Comparison of ENCODE assay signal across 14 cellular contexts in genomic region chr3:52524752-52525661, GRCh38. TPM values are rescaled to one million over a fixed set of nuclear protein-coding genes. Genes with fewer than 3 reads are reported as not detected.
DNase-seq lines count a peak whose midpoint lies in the region; ATAC-seq and TF ChIP-seq lines count a peak whose summit lies in the region.
"Had no signal": no experiment of that assay in that cellular context is flagged by ENCODE, and none has a peak within 500 bp of the region (broad histone marks: within the 10 kb centered on the region; RNA-seq: fewer than 3 reads in every experiment).

No MANE protein-coding gene starts in this region.

- H3K4me2 ChIP-seq in osteoblast (ENCODE audit: insufficient read depth, low read length): no peak overlapping the region

- H3K27ac ChIP-seq in RWPE1 (peak overlapping the region; percentile 60), foreskin keratinocyte (no peak overlapping the region), osteoblast (ENCODE audit: low read depth, low read length) (no peak overlapping the region)
- H3K27ac ChIP-seq: WERI-Rb-1 had no signal

- no peaks in the 10 kb centered on the region for H3K4me1 Mint-ChIP-seq in activated CD8-positive, alpha-beta memory T cell treated with anti-CD3 and anti-CD28 coated beads, Interleukin-2, amount 10 ng/mL, durations not matched to agents 7 days and 5 days

- no peaks in the 10 kb centered on the region for H3K9me3 ChIP-seq in BE2C
- no peaks in the 10 kb centered on the region for H3K9me3 ChIP-seq in osteoblast (ENCODE audit: low read depth, low read length)

- H3K4me1 ChIP-seq in BE2C (peaks cover 25% of the 10 kb centered on the region), foreskin keratinocyte (peaks cover 2% of the 10 kb centered on the region), osteoblast (ENCODE audit: insufficient read depth, low read length) (peaks cover 6% of the 10 kb centered on the region)

- H3K27me3 ChIP-seq in BE2C (no peaks in the 10 kb centered on the region), foreskin keratinocyte (no peaks in the 10 kb centered on the region), osteoblast (ENCODE audit: insufficient read depth, low read length) (no peaks in the 10 kb centered on the region)

- POLR2A ChIA-PET in RWPE1 (lab: Yijun Ruan, JAX; ENCODE audit: low non-redundant PET): no interaction called here

- peaks cover 36% of the 10 kb centered on the region for H3K36me3 ChIP-seq in BE2C
- peaks cover 49% of the 10 kb centered on the region for H3K36me3 ChIP-seq in osteoblast (ENCODE audit: insufficient read depth, low read length)

- H3K4me3 ChIP-seq in BE2C (ENCODE audit: low read depth, low read length) (no peak overlapping the region), osteoblast (ENCODE audit: insufficient read depth, low read length) (no peak overlapping the region)

- DNase-seq in BE2C: peak; percentile 59
- no peak for DNase-seq in RWPE1 (ENCODE audit: low spot score)
- DNase-seq in foreskin keratinocyte: peak in 1 of 2 donors; percentile 40
- DNase-seq in osteoblast (ENCODE audit: insufficient read length, low spot score, missing footprints): peak; percentile 87
- no peak for DNase-seq in AG20443 (ENCODE audit: low spot score)
- no peak for DNase-seq in GDM1 (lab: John Stamatoyannopoulos, UW)
- no peak for DNase-seq in activated CD8-positive, alpha-beta memory T cell treated with anti-CD3 and anti-CD28 coated beads, Interleukin-2, amount 10 ng/mL, durations not matched to agents 7 days and 5 days
- DNase-seq: AML-193, NCI-H2081, RPMI8226, WERI-Rb-1 had no signal

- no peaks in the 10 kb centered on the region for H3K27me3 Mint-ChIP-seq in activated CD8-positive, alpha-beta memory T cell treated with anti-CD3 and anti-CD28 coated beads, Interleukin-2, amount 10 ng/mL, durations not matched to agents 7 days and 5 days

- peaks cover 19% of the 10 kb centered on the region for H4K20me1 ChIP-seq in osteoblast (ENCODE audit: insufficient read depth, low read length)

- ATAC-seq in foreskin keratinocyte (peak; percentile 73), GM19351 (IDR thresholded peaks at IDR 0.05; ENCODE audit: unreplicated experiment) (no peak)
- ATAC-seq in activated CD8-positive, alpha-beta memory T cell treated with anti-CD3 and anti-CD28 coated beads, Interleukin-2, amount 10 ng/mL, durations not matched to agents 7 days and 5 days: no peak

- TF ChIP-seq CTCF in BE2C (IDR thresholded peaks at IDR 0.05; ENCODE audit: low read depth, low read length) (no peak), RWPE1 (conservative IDR thresholded peaks at IDR 0.05; ENCODE audit: low read depth) (no peak), foreskin keratinocyte (conservative IDR thresholded peaks at IDR 0.05) (no peak), osteoblast (IDR thresholded peaks at IDR 0.05; ENCODE audit: extremely low read depth, low read depth, low read length) (no peak)

- H3K36me3 Mint-ChIP-seq in activated CD8-positive, alpha-beta memory T cell treated with anti-CD3 and anti-CD28 coated beads, Interleukin-2, amount 10 ng/mL, durations not matched to agents 7 days and 5 days: peaks cover 6% of the 10 kb centered on the region

- no peak overlapping the region for H3K4me3 Mint-ChIP-seq in activated CD8-positive, alpha-beta memory T cell treated with anti-CD3 and anti-CD28 coated beads, Interleukin-2, amount 10 ng/mL, durations not matched to agents 7 days and 5 days
- H3K4me3 Mint-ChIP-seq: activated T-helper 1 cell treated with anti-CD3 and anti-CD28 coated beads, Interleukin-12 subunit alpha, Interleukin-12 subunit beta, Interleukin-2, Interleukin-4 antibody, amounts not matched to agents 30 ng/mL and 10 ng/mL and 1 ng/mL, durations not matched to agents 14 hours and 24 hours and 36 hours; nephron had no signal

- CTCF ChIA-PET in RWPE1 (lab: Yijun Ruan, JAX): no interaction called here
- CTCF ChIA-PET in activated CD8-positive, alpha-beta memory T cell treated with anti-CD3 and anti-CD28 coated beads, Interleukin-2, amount 10 ng/mL, durations not matched to agents 7 days and 5 days (lab: Charles Lee): no interaction called here

- H3K79me2 ChIP-seq in osteoblast (ENCODE audit: insufficient read depth, low read length): peaks cover 12% of the 10 kb centered on the region

- H3K9me3 Mint-ChIP-seq in activated CD8-positive, alpha-beta memory T cell treated with anti-CD3 and anti-CD28 coated beads, Interleukin-2, amount 10 ng/mL, durations not matched to agents 7 days and 5 days (ENCODE audit: low read depth): no peaks in the 10 kb centered on the region
- H3K9me3 Mint-ChIP-seq: activated T-helper 1 cell treated with anti-CD3 and anti-CD28 coated beads, Interleukin-12 subunit alpha, Interleukin-12 subunit beta, Interleukin-2, Interleukin-4 antibody, amounts not matched to agents 30 ng/mL and 10 ng/mL and 1 ng/mL, durations not matched to agents 14 hours and 24 hours and 36 hours; nephron had no signal

- no peak overlapping the region for H2AFZ ChIP-seq in osteoblast (ENCODE audit: low read length)

- H3K27ac Mint-ChIP-seq in activated CD8-positive, alpha-beta memory T cell treated with anti-CD3 and anti-CD28 coated beads, Interleukin-2, amount 10 ng/mL, durations not matched to agents 7 days and 5 days: no peak overlapping the region
- H3K27ac Mint-ChIP-seq: activated T-helper 1 cell treated with anti-CD3 and anti-CD28 coated beads, Interleukin-12 subunit alpha, Interleukin-12 subunit beta, Interleukin-2, Interleukin-4 antibody, amounts not matched to agents 30 ng/mL and 10 ng/mL and 1 ng/mL, durations not matched to agents 14 hours and 24 hours and 36 hours had no signal

RNA-seq across cellular contexts. Expression of gene NT5DC2, which starts 8.7 kb away (rescaled TPM):
- polyA plus RNA-seq in BE2C (2012; ENCODE audit: insufficient read depth, insufficient read length, low read depth): 261 TPM
- total RNA-seq in foreskin keratinocyte: 121 and 127 TPM in 2 replicates
- 170 and 177 TPM in 2 replicates for polyA plus RNA-seq in foreskin keratinocyte
- 45.4 and 52.5 TPM in 2 replicates for total RNA-seq in osteoblast
- total RNA-seq in activated CD8-positive, alpha-beta memory T cell treated with anti-CD3 and anti-CD28 coated beads, Interleukin-2, amount 10 ng/mL, durations not matched to agents 7 days and 5 days: 10 to 100 TPM; 38.7 to 54.5 TPM

RNA-seq across cellular contexts. Expression of gene UQCC5, which starts 11.4 kb away (rescaled TPM):
- polyA plus RNA-seq in BE2C (2012; ENCODE audit: insufficient read depth, insufficient read length, low read depth): 28.9 TPM
- total RNA-seq in foreskin keratinocyte: 13.0 and 19.3 TPM in 2 replicates
- 31.4 and 34.2 TPM in 2 replicates for polyA plus RNA-seq in foreskin keratinocyte
- 6.5 and 8.3 TPM in 2 replicates for total RNA-seq in osteoblast
- 10 to 100 TPM; 12.9 to 15.5 TPM for total RNA-seq in activated CD8-positive, alpha-beta memory T cell treated with anti-CD3 and anti-CD28 coated beads, Interleukin-2, amount 10 ng/mL, durations not matched to agents 7 days and 5 days

RNA-seq across cellular contexts. Expression of gene STAB1, which starts 29.9 kb away (rescaled TPM):
- not detected for polyA plus RNA-seq in BE2C (2012; ENCODE audit: insufficient read depth, insufficient read length, low read depth)
- total RNA-seq in foreskin keratinocyte (not detected in 2 replicates), osteoblast (0.59 and 1.1 TPM in 2 replicates)
- 0.01 and 0.08 TPM in 2 replicates for polyA plus RNA-seq in foreskin keratinocyte
- total RNA-seq in activated CD8-positive, alpha-beta memory T cell treated with anti-CD3 and anti-CD28 coated beads, Interleukin-2, amount 10 ng/mL, durations not matched to agents 7 days and 5 days: not detected

Comparison
In these comparisons a context has a peak if more than half of its experiments do, and no peak if none do; other contexts are left out.
1. DNase-seq: peak in BE2C (single experiment) and osteoblast (single experiment); none in RWPE1 (single experiment), AG20443 (single experiment), GDM1 (single experiment) and activated CD8-positive, alpha-beta memory T cell treated with anti-CD3 and anti-CD28 coated beads, Interleukin-2, amount 10 ng/mL, durations not matched to agents 7 days and 5 days (single experiment).